ENCODE assay signal across 11 cellular contexts in the genomic region with DNA sequence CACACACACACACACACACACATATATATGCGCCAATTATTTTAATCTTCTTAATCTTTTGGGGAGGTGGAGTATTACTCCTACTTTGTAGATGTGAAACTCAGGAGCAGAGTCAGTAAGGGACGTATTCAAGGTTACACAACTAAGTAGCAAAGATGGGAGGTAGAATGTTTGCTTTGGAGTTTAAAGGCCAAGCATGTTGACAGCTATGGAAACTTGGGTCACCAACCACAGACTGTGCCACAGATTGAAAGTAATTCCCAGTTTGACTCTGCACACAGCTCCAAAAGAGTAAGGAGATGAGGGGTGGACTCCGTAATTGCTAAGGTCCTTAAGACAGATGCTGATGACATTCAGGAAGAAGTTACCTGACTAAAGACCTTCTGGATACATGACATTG.
DNase-seq lines count a peak whose midpoint lies in the region; ATAC-seq and TF ChIP-seq lines count a peak whose summit lies in the region.
"Had no signal": no experiment of that assay in that cellular context is flagged by ENCODE, and none has a peak within 500 bp of the region (broad histone marks: within the 10 kb centered on the region; RNA-seq: fewer than 3 reads in every experiment).

No MANE protein-coding gene starts in this region.

- peak; percentile 24 for ATAC-seq in stimulated activated memory B cell treated with anti-CD40 and anti-IgM and Interleukin-4, amounts not matched to agents 10 μg/mL and 1 μg/mL and 100 μg/mL, for 72 hours
- ATAC-seq in GM18505 (IDR thresholded peaks at IDR 0.05; ENCODE audit: unreplicated experiment): no peak

- 64% methylated on average over 3 of the region's 3 CpGs for WGBS in liver

- H3K9me3 ChIP-seq in liver (ENCODE audit: control insufficient read depth in 4 of 4, low read length in 3 of 4): no peaks in the 10 kb centered on the region
- H3K9me3 ChIP-seq: spleen had no signal

- H3K4me3 ChIP-seq in liver (ENCODE audit: low read depth in 1 of 3, low read length in 3 of 3): no peak overlapping the region
- H3K4me3 ChIP-seq: coronary artery, spleen had no signal

- TF ChIP-seq CTCF in HFFc6 (IDR thresholded peaks at IDR 0.05): no peak
- no peak for TF ChIP-seq CTCF in liver (IDR thresholded peaks at IDR 0.05; ENCODE audit: low read depth, low read length, missing input control)
- TF ChIP-seq CTCF in GM10248 (IDR thresholded peaks at IDR 0.05; ENCODE audit: control extremely low read depth, extremely low read depth, low read depth, missing control alignments): no peak

- CTCF ChIA-PET in activated naive CD4-positive, alpha-beta T cell treated with anti-CD3 and anti-CD28 coated beads for 36 hours (lab: Charles Lee): interaction anchor here (0.6 to 4.5 kb wide), 20 partner anchors 9 to 669 kb away, joined by 3 to 30 read pairs (median 6); no protein-coding TSS in a partner anchor
- CTCF ChIA-PET in GM10248 (lab: Yijun Ruan, JAX): interaction anchor here (0.9 to 4.8 kb wide), 14 partner anchors 8 to 949 kb away, joined by 3 to 34 read pairs (median 8); no protein-coding TSS in a partner anchor

- H3K27me3 Mint-ChIP-seq in activated naive CD4-positive, alpha-beta T cell treated with anti-CD3 and anti-CD28 coated beads for 36 hours (ENCODE audit: low read depth): no peaks in the 10 kb centered on the region
- H3K27me3 Mint-ChIP-seq in HFFc6 (ENCODE audit: insufficient read depth): peaks cover 3% of the 10 kb centered on the region; the same call in 1 of the 2 replicates
- no peaks in the 10 kb centered on the region for H3K27me3 Mint-ChIP-seq in stimulated activated memory B cell treated with anti-CD40 and anti-IgM and Interleukin-4, amounts not matched to agents 10 μg/mL and 1 μg/mL and 100 μg/mL, for 72 hours

- no peak overlapping the region for H3K9ac ChIP-seq in liver (ENCODE audit: low read depth in 1 of 2, low read length in 2 of 2)

- H3K4me1 Mint-ChIP-seq in activated naive CD4-positive, alpha-beta T cell treated with anti-CD3 and anti-CD28 coated beads for 36 hours (ENCODE audit: low read depth): peaks cover 82% of the 10 kb centered on the region
- H3K4me1 Mint-ChIP-seq in HFFc6 (ENCODE audit: low read depth): peaks cover 90% of the 10 kb centered on the region
- peaks cover 68% of the 10 kb centered on the region for H3K4me1 Mint-ChIP-seq in stimulated activated memory B cell treated with anti-CD40 and anti-IgM and Interleukin-4, amounts not matched to agents 10 μg/mL and 1 μg/mL and 100 μg/mL, for 72 hours

- TF ChIP-seq POLR2A in GM18505 (IDR thresholded peaks at IDR 0.05; ENCODE audit: borderline replicate concordance, extremely low read depth, insufficient read depth, insufficient read length): no peak

- TF ChIP-seq RAD21 in liver (IDR thresholded peaks at IDR 0.05): no peak

- no peaks in the 10 kb centered on the region for H3K36me3 ChIP-seq in liver (ENCODE audit: control insufficient read depth in 4 of 4, insufficient read depth in 3 of 4, low read depth in 1 of 4, low read length in 3 of 4)
- H3K36me3 ChIP-seq: spleen had no signal

- no peaks in the 10 kb centered on the region for H3K27me3 ChIP-seq in liver (ENCODE audit: control insufficient read depth in 4 of 4, insufficient read depth in 4 of 4, low read length in 3 of 4)
- H3K27me3 ChIP-seq: spleen had no signal

- intact Hi-C loops in activated naive CD4-positive, alpha-beta T cell treated with anti-CD3 and anti-CD28 coated beads for 36 hours (cut with micrococcal nuclease): loop anchor here (1.0 to 2.0 kb wide), 3 partner anchors 214 to 669 kb away; no protein-coding TSS in a partner anchor

- no peak overlapping the region for H3K27ac ChIP-seq in liver (ENCODE audit: low read depth in 1 of 2, low read length in 2 of 2)

- DNase-seq in activated naive CD4-positive, alpha-beta T cell treated with anti-CD3 and anti-CD28 coated beads for 36 hours: peak; percentile 23
- DNase-seq in activated naive CD4-positive, alpha-beta T cell (lab: John Stamatoyannopoulos, UW): no peak
- DNase-seq in HFFc6: no peak
- DNase-seq in activated CD8-positive, alpha-beta memory T cell treated with anti-CD3 and anti-CD28 coated beads for 24 hours: no peak
- no peak for DNase-seq in GM10248 (ENCODE audit: extremely low spot score)
- DNase-seq: activated effector memory CD4-positive, alpha-beta T cell treated with Interleukin-2 at 50 U/mL for 16 hours had no signal

- POLR2A ChIA-PET in GM10248 (lab: Yijun Ruan, JAX): no interaction called here

- no peaks in the 10 kb centered on the region for H3K36me3 Mint-ChIP-seq in activated naive CD4-positive, alpha-beta T cell treated with anti-CD3 and anti-CD28 coated beads for 36 hours (ENCODE audit: low read depth)
- peaks cover 18% of the 10 kb centered on the region for H3K36me3 Mint-ChIP-seq in HFFc6 (ENCODE audit: low read depth)
- peaks cover 2% of the 10 kb centered on the region for H3K36me3 Mint-ChIP-seq in stimulated activated memory B cell treated with anti-CD40 and anti-IgM and Interleukin-4, amounts not matched to agents 10 μg/mL and 1 μg/mL and 100 μg/mL, for 72 hours

- peaks cover 1 to 16% (median 11%) of the 10 kb centered on the region in 4 donors for H3K4me1 ChIP-seq in liver (ENCODE audit: control insufficient read depth in 4 of 4, insufficient read depth in 4 of 4, low read length in 3 of 4)

- no peak overlapping the region for H3K27ac Mint-ChIP-seq in activated naive CD4-positive, alpha-beta T cell treated with anti-CD3 and anti-CD28 coated beads for 36 hours
- H3K27ac Mint-ChIP-seq in HFFc6: peak overlapping the region; percentile 55
- H3K27ac Mint-ChIP-seq in stimulated activated memory B cell treated with anti-CD40 and anti-IgM and Interleukin-4, amounts not matched to agents 10 μg/mL and 1 μg/mL and 100 μg/mL, for 72 hours: no peak overlapping the region

- no peaks in the 10 kb centered on the region for H3K9me3 Mint-ChIP-seq in activated naive CD4-positive, alpha-beta T cell treated with anti-CD3 and anti-CD28 coated beads for 36 hours
- H3K9me3 Mint-ChIP-seq in HFFc6: no peaks in the 10 kb centered on the region
- no peaks in the 10 kb centered on the region for H3K9me3 Mint-ChIP-seq in stimulated activated memory B cell treated with anti-CD40 and anti-IgM and Interleukin-4, amounts not matched to agents 10 μg/mL and 1 μg/mL and 100 μg/mL, for 72 hours

- no peak overlapping the region for H3K4me3 Mint-ChIP-seq in activated naive CD4-positive, alpha-beta T cell treated with anti-CD3 and anti-CD28 coated beads for 36 hours
- no peak overlapping the region for H3K4me3 Mint-ChIP-seq in HFFc6
- H3K4me3 Mint-ChIP-seq in stimulated activated memory B cell treated with anti-CD40 and anti-IgM and Interleukin-4, amounts not matched to agents 10 μg/mL and 1 μg/mL and 100 μg/mL, for 72 hours: no peak overlapping the region

TF ChIP-seq in liver, 16 proteins besides CTCF, POLR2A, EP300 and RAD21 (continues in another document):
- TF ChIP-seq, protein P1, sequence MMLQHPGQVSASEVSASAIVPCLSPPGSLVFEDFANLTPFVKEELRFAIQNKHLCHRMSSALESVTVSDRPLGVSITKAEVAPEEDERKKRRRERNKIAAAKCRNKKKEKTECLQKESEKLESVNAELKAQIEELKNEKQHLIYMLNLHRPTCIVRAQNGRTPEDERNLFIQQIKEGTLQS (IDR thresholded peaks at IDR 0.05): no peak
- TF ChIP-seq, protein P2, sequence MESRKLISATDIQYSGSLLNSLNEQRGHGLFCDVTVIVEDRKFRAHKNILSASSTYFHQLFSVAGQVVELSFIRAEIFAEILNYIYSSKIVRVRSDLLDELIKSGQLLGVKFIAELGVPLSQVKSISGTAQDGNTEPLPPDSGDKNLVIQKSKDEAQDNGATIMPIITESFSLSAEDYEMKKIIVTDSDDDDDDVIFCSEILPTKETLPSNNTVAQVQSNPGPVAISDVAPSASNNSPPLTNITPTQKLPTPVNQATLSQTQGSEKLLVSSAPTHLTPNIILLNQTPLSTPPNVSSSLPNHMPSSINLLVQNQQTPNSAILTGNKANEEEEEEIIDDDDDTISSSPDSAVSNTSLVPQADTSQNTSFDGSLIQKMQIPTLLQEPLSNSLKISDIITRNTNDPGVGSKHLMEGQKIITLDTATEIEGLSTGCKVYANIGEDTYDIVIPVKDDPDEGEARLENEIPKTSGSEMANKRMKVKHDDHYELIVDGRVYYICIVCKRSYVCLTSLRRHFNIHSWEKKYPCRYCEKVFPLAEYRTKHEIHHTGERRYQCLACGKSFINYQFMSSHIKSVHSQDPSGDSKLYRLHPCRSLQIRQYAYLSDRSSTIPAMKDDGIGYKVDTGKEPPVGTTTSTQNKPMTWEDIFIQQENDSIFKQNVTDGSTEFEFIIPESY (IDR thresholded peaks at IDR 0.05): no peak
- TF ChIP-seq SP1 (IDR thresholded peaks at IDR 0.05) (peak; percentile 29), HNF4G (IDR thresholded peaks at IDR 0.05) (no peak), YY1 (IDR thresholded peaks at IDR 0.05) (peak; percentile 18), JUND (IDR thresholded peaks at IDR 0.05) (no peak), FOXA1 (IDR thresholded peaks at IDR 0.05) (peak; percentile 12), FOXA2 (IDR thresholded peaks at IDR 0.05) (peak; percentile 42), TAF1 (conservative IDR thresholded peaks at IDR 0.05) (no peak), EGR1 (IDR thresholded peaks at IDR 0.05; ENCODE audit: low read depth in 2 of 2) (no peak)
- TF ChIP-seq, protein P3, sequence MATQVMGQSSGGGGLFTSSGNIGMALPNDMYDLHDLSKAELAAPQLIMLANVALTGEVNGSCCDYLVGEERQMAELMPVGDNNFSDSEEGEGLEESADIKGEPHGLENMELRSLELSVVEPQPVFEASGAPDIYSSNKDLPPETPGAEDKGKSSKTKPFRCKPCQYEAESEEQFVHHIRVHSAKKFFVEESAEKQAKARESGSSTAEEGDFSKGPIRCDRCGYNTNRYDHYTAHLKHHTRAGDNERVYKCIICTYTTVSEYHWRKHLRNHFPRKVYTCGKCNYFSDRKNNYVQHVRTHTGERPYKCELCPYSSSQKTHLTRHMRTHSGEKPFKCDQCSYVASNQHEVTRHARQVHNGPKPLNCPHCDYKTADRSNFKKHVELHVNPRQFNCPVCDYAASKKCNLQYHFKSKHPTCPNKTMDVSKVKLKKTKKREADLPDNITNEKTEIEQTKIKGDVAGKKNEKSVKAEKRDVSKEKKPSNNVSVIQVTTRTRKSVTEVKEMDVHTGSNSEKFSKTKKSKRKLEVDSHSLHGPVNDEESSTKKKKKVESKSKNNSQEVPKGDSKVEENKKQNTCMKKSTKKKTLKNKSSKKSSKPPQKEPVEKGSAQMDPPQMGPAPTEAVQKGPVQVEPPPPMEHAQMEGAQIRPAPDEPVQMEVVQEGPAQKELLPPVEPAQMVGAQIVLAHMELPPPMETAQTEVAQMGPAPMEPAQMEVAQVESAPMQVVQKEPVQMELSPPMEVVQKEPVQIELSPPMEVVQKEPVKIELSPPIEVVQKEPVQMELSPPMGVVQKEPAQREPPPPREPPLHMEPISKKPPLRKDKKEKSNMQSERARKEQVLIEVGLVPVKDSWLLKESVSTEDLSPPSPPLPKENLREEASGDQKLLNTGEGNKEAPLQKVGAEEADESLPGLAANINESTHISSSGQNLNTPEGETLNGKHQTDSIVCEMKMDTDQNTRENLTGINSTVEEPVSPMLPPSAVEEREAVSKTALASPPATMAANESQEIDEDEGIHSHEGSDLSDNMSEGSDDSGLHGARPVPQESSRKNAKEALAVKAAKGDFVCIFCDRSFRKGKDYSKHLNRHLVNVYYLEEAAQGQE (IDR thresholded peaks at IDR 0.05): no peak
